Comparison of ENCODE assay signal across 25 cellular contexts in the genomic region with DNA sequence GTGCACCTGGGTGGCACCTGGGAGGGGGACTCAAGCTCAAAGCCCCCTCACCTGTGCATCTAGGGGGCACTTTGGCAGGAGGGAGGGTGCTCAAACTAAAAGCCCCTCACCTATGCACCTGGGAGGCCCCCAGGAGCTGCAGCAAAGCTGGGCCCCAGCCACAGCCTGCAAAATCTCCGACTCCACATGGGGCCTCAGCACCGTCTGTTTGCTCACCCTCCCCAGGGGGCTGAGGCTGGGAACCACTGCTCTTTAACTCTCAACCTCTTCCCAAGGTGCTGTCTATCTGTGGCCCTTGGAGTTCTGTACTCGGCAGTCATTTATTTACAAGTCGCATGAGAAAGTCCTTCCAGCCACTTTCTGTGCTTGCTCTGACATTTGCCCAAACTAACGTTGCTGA.
"Had no signal": no experiment of that assay in that cellular context is flagged by ENCODE, and none has a peak within 500 bp of the region (broad histone marks: within the 10 kb centered on the region; RNA-seq: fewer than 3 reads in every experiment).

No MANE protein-coding gene starts in this region.

- H3K4me3 ChIP-seq: ascending aorta, breast epithelium, left ventricle myocardium inferior, prostate gland, right atrium auricular region, suprapubic skin, transverse colon, uterus had no signal

- H3K4me1 ChIP-seq: ascending aorta, breast epithelium, left ventricle myocardium inferior, prostate gland, right atrium auricular region, suprapubic skin, transverse colon, uterus had no signal

- H3K27ac ChIP-seq: ascending aorta, breast epithelium, left ventricle myocardium inferior, prostate gland, right atrium auricular region, suprapubic skin, transverse colon, uterus had no signal

- H3K27me3 Mint-ChIP-seq: activated CD4-positive, alpha-beta T cell treated with anti-CD3 and anti-CD28 coated beads, Interleukin-2, amount 10 ng/mL, durations not matched to agents 7 days and 5 days; activated naive CD4-positive, alpha-beta T cell treated with anti-CD3 and anti-CD28 coated beads, Interleukin-2, amount 50 U/mL, for 24 hours had no signal

- H3K9me3 ChIP-seq: ascending aorta, left ventricle myocardium inferior, prostate gland, right atrium auricular region, suprapubic skin, transverse colon, uterus had no signal

- DNase-seq: activated CD4-positive, alpha-beta T cell treated with anti-CD3 and anti-CD28 coated beads, Interleukin-2, amount 10 ng/mL, durations not matched to agents 7 days and 5 days; activated CD8-positive, alpha-beta memory T cell treated with anti-CD3 and anti-CD28 coated beads, Interleukin-2, amount 50 U/mL, for 4 hours; activated CD8-positive, alpha-beta T cell treated with anti-CD3 and anti-CD28 coated beads, Interleukin-2, amount 10 ng/mL, durations not matched to agents 7 days and 5 days; activated effector memory CD4-positive, alpha-beta T cell treated with Interleukin-2 at 50 U/mL for 16 hours; activated T-cell treated with anti-CD3 and anti-CD28 coated beads, Interleukin-2, amount 50 U/mL, for 48 hours; cortex of kidney; erythroblast; foreskin melanocyte; kidney glomerular epithelial cell; left ventricle myocardium inferior; mammary epithelial cell; midbrain; stimulated activated CD4-positive, alpha-beta T cell treated with anti-CD3 and anti-CD28 coated beads, Interleukin-2, amount 100 ng/mL, for 24 hours; stimulated activated naive CD8-positive, alpha-beta T cell treated with anti-CD3 and anti-CD28 coated beads, Interleukin-15, amount 100 ng/mL, for 72 hours; T1000; transverse colon; uterus had no signal

- H3K36me3 Mint-ChIP-seq: activated naive CD4-positive, alpha-beta T cell treated with anti-CD3 and anti-CD28 coated beads, Interleukin-2, amount 50 U/mL, for 24 hours had no signal

- ATAC-seq: activated CD4-positive, CD25-positive, alpha-beta regulatory T cell treated with anti-CD3 and anti-CD28 coated beads, Interleukin-2, amount 50 U/mL, for 24 hours; activated CD8-positive, alpha-beta T cell treated with anti-CD3 and anti-CD28 coated beads, Interleukin-2, amount 10 ng/mL, durations not matched to agents 7 days and 5 days; stimulated activated naive CD8-positive, alpha-beta T cell treated with anti-CD3 and anti-CD28 coated beads, Interleukin-15, amount 100 ng/mL, for 72 hours had no signal

- H3K9me3 Mint-ChIP-seq: activated CD4-positive, alpha-beta T cell treated with anti-CD3 and anti-CD28 coated beads, Interleukin-2, amount 10 ng/mL, durations not matched to agents 7 days and 5 days; activated naive CD4-positive, alpha-beta T cell treated with anti-CD3 and anti-CD28 coated beads, Interleukin-2, amount 50 U/mL, for 24 hours; nephron; stimulated activated naive CD8-positive, alpha-beta T cell treated with anti-CD3 and anti-CD28 coated beads, Interleukin-15, amount 100 ng/mL, for 72 hours had no signal

- H3K27ac Mint-ChIP-seq: activated CD4-positive, alpha-beta T cell treated with anti-CD3 and anti-CD28 coated beads, Interleukin-2, amount 10 ng/mL, durations not matched to agents 7 days and 5 days; activated CD8-positive, alpha-beta T cell treated with anti-CD3 and anti-CD28 coated beads, Interleukin-2, amount 10 ng/mL, durations not matched to agents 7 days and 5 days; activated naive CD4-positive, alpha-beta T cell treated with anti-CD3 and anti-CD28 coated beads, Interleukin-2, amount 50 U/mL, for 24 hours; nephron; stimulated activated naive CD8-positive, alpha-beta T cell treated with anti-CD3 and anti-CD28 coated beads, Interleukin-15, amount 100 ng/mL, for 72 hours had no signal

- H3K4me3 Mint-ChIP-seq: activated CD4-positive, alpha-beta T cell treated with anti-CD3 and anti-CD28 coated beads, Interleukin-2, amount 10 ng/mL, durations not matched to agents 7 days and 5 days; activated CD8-positive, alpha-beta T cell treated with anti-CD3 and anti-CD28 coated beads, Interleukin-2, amount 10 ng/mL, durations not matched to agents 7 days and 5 days; activated naive CD4-positive, alpha-beta T cell treated with anti-CD3 and anti-CD28 coated beads, Interleukin-2, amount 50 U/mL, for 24 hours; nephron; stimulated activated naive CD8-positive, alpha-beta T cell treated with anti-CD3 and anti-CD28 coated beads, Interleukin-15, amount 100 ng/mL, for 72 hours had no signal

- H3K36me3 ChIP-seq: ascending aorta, breast epithelium, left ventricle myocardium inferior, prostate gland, right atrium auricular region, suprapubic skin, transverse colon, uterus had no signal

- H3K4me1 Mint-ChIP-seq: activated CD4-positive, alpha-beta T cell treated with anti-CD3 and anti-CD28 coated beads, Interleukin-2, amount 10 ng/mL, durations not matched to agents 7 days and 5 days; nephron; stimulated activated naive CD8-positive, alpha-beta T cell treated with anti-CD3 and anti-CD28 coated beads, Interleukin-15, amount 100 ng/mL, for 72 hours had no signal

- H3K27me3 ChIP-seq: ascending aorta, right atrium auricular region, transverse colon, uterus had no signal
